ENCODE assay signal across 16 cellular contexts in genomic region chr2:105571445-105571987, GRCh38.
DNase-seq lines count a peak whose midpoint lies in the region; ATAC-seq, FAIRE-seq and TF ChIP-seq lines count a peak whose summit lies in the region.
"Had no signal": no experiment of that assay in that cellular context is flagged by ENCODE, and none has a peak within 500 bp of the region (broad histone marks: within the 10 kb centered on the region; RNA-seq: fewer than 3 reads in every experiment).

No MANE protein-coding gene starts in this region.

- H3K36me3 ChIP-seq in kidney (ENCODE audit: control insufficient read depth in 1 of 2, insufficient read depth in 2 of 2, low read length in 2 of 2) (no peaks in the 10 kb centered on the region), brain microvascular endothelial cell (replicated peaks) (no peaks in the 10 kb centered on the region)

- ATAC-seq in GM18868 (IDR thresholded peaks at IDR 0.05; ENCODE audit: unreplicated experiment): peak; percentile 54
- ATAC-seq in GM21786 (IDR thresholded peaks at IDR 0.05; ENCODE audit: unreplicated experiment): peak; percentile 66
- ATAC-seq: body of pancreas, PC-3 had no signal

- H3K27ac ChIP-seq in kidney (ENCODE audit: low read depth in 2 of 2, low read length in 2 of 2) (no peak overlapping the region), brain microvascular endothelial cell (no peak overlapping the region)
- H3K27ac ChIP-seq: body of pancreas, VCaP had no signal

- H3K4me1 ChIP-seq in kidney (ENCODE audit: control insufficient read depth in 1 of 2, insufficient read depth in 1 of 2, low read depth in 1 of 2, low read length in 2 of 2): peaks cover 0 to 8% of the 10 kb centered on the region in 2 donors

- in situ Hi-C loops in brain microvascular endothelial cell (cut with HindIII; ENCODE audit: low pct_ligation_motif_present, low sequenced_read_pairs): no loop called here

- no peak for TF ChIP-seq CTCF in kidney (IDR thresholded peaks at IDR 0.05; ENCODE audit: borderline replicate concordance, extremely low read depth, insufficient read depth)
- no peak for TF ChIP-seq CTCF in brain microvascular endothelial cell (IDR thresholded peaks at IDR 0.05; ENCODE audit: low read depth, low read length, missing control alignments)

- H3K27me3 ChIP-seq in brain microvascular endothelial cell (replicated peaks): no peaks in the 10 kb centered on the region
- H3K27me3 ChIP-seq: body of pancreas had no signal

- FAIRE-seq in kidney (lab: Jason Lieb, UNC): no peak

- DNase-seq in NOMO-1 treated with dmso at 0.1 percent for 144 hours (lab: John Stamatoyannopoulos, UW; ENCODE audit: unreplicated experiment): peak; percentile 84
- peak; percentile 84 for DNase-seq in kidney
- DNase-seq in T-helper 1 cell: no peak
- no peak for DNase-seq in brain microvascular endothelial cell
- no peak for DNase-seq in HT-29 (ENCODE audit: low spot score)
- DNase-seq: activated naive CD4-positive, alpha-beta T cell treated with anti-CD3 and anti-CD28 coated beads for 36 hours; body of pancreas; glutamatergic neuron; H7; Karpas-422; NCI-H1436 treated with DMSO at 0.1 percent for 48 hours; NCI-H446 treated with DMSO at 0.1 percent for 48 hours; PC-3 had no signal

- no peak overlapping the region for H3K9ac ChIP-seq in kidney (ENCODE audit: low read length in 2 of 2)

- H3K4me3 ChIP-seq in kidney (ENCODE audit: low read length in 2 of 2) (no peak overlapping the region), brain microvascular endothelial cell (ENCODE audit: low read depth, low read length) (no peak overlapping the region)
- H3K4me3 ChIP-seq: body of pancreas had no signal

- no peaks in the 10 kb centered on the region for H3K9me3 ChIP-seq in kidney (ENCODE audit: control insufficient read depth in 1 of 2, low read length in 2 of 2)
- H3K9me3 ChIP-seq: body of pancreas had no signal

- intact Hi-C loops in kidney (cut with DNase I): no loop called here

Comparison
In these comparisons a context has a peak if more than half of its experiments do, and no peak if none do; other contexts are left out.
1. DNase-seq: peak in NOMO-1 treated with dmso at 0.1 percent for 144 hours (single experiment) and kidney (single experiment); none in T-helper 1 cell (0 of 5), brain microvascular endothelial cell (single experiment) and HT-29 (single experiment).